In genomic region chr18:25518716-25519053, GRCh38 we compare ENCODE assay signal across 10 cellular contexts.
DNase-seq lines count a peak whose midpoint lies in the region; ATAC-seq lines count a peak whose summit lies in the region.
"Had no signal": no experiment of that assay in that cellular context is flagged by ENCODE, and none has a peak within 500 bp of the region (broad histone marks: within the 10 kb centered on the region; RNA-seq: fewer than 3 reads in every experiment).

No MANE protein-coding gene starts in this region.

- ATAC-seq in GM18907 (IDR thresholded peaks at IDR 0.05; ENCODE audit: unreplicated experiment) = peak; percentile 98
- ATAC-seq in HG02588 (IDR thresholded peaks at IDR 0.05; ENCODE audit: unreplicated experiment) = peak; percentile 99
- peak; percentile 91 for ATAC-seq in HG03457 (IDR thresholded peaks at IDR 0.05; ENCODE audit: unreplicated experiment)
- ATAC-seq in activated naive CD8-positive, alpha-beta T cell treated with anti-CD3 and anti-CD28 coated beads, Interleukin-2, amount 50 U/mL, for 24 hours = no peak

- peaks cover 2% of the 10 kb centered on the region for H3K9me3 Mint-ChIP-seq in activated naive CD8-positive, alpha-beta T cell treated with anti-CD3 and anti-CD28 coated beads, Interleukin-2, amount 50 U/mL, for 24 hours
- H3K9me3 Mint-ChIP-seq: activated naive CD8-positive, alpha-beta T cell treated with anti-CD3 and anti-CD28 coated beads, Interleukin-2, amount 10 ng/mL, durations not matched to agents 7 days and 5 days had no signal

- H3K4me3 Mint-ChIP-seq in activated naive CD8-positive, alpha-beta T cell treated with anti-CD3 and anti-CD28 coated beads, Interleukin-2, amount 50 U/mL, for 24 hours = no peak overlapping the region
- H3K4me3 Mint-ChIP-seq: activated naive CD8-positive, alpha-beta T cell treated with anti-CD3 and anti-CD28 coated beads, Interleukin-2, amount 10 ng/mL, durations not matched to agents 7 days and 5 days had no signal

- H3K27me3 Mint-ChIP-seq in activated naive CD8-positive, alpha-beta T cell treated with anti-CD3 and anti-CD28 coated beads, Interleukin-2, amount 50 U/mL, for 24 hours = no peaks in the 10 kb centered on the region

- no peak overlapping the region for H3K27ac Mint-ChIP-seq in activated naive CD8-positive, alpha-beta T cell treated with anti-CD3 and anti-CD28 coated beads, Interleukin-2, amount 50 U/mL, for 24 hours
- H3K27ac Mint-ChIP-seq: activated naive CD8-positive, alpha-beta T cell treated with anti-CD3 and anti-CD28 coated beads, Interleukin-2, amount 10 ng/mL, durations not matched to agents 7 days and 5 days had no signal

- DNase-seq in dermis blood vessel endothelial cell (peak; percentile 25), EL (no peak), NCI-H1092 (lab: John Stamatoyannopoulos, UW) (no peak), medulla oblongata (ENCODE audit: extremely low spot score) (no peak)
- DNase-seq in activated naive CD8-positive, alpha-beta T cell treated with anti-CD3 and anti-CD28 coated beads, Interleukin-2, amount 50 U/mL, for 24 hours = no peak
- DNase-seq: activated naive CD8-positive, alpha-beta T cell treated with anti-CD3 and anti-CD28 coated beads, Interleukin-2, amount 10 ng/mL, durations not matched to agents 7 days and 5 days; NCI-H446 treated with DMSO at 0.1 percent for 48 hours had no signal

- H3K36me3 Mint-ChIP-seq in activated naive CD8-positive, alpha-beta T cell treated with anti-CD3 and anti-CD28 coated beads, Interleukin-2, amount 50 U/mL, for 24 hours (ENCODE audit: low read depth) = no peaks in the 10 kb centered on the region
- H3K36me3 Mint-ChIP-seq: activated naive CD8-positive, alpha-beta T cell treated with anti-CD3 and anti-CD28 coated beads, Interleukin-2, amount 10 ng/mL, durations not matched to agents 7 days and 5 days had no signal

- H3K4me1 Mint-ChIP-seq in activated naive CD8-positive, alpha-beta T cell treated with anti-CD3 and anti-CD28 coated beads, Interleukin-2, amount 50 U/mL, for 24 hours = peaks cover 4% of the 10 kb centered on the region
- H3K4me1 Mint-ChIP-seq: activated naive CD8-positive, alpha-beta T cell treated with anti-CD3 and anti-CD28 coated beads, Interleukin-2, amount 10 ng/mL, durations not matched to agents 7 days and 5 days had no signal
